8 cellular contexts compared by ENCODE assay signal in the genomic region with DNA sequence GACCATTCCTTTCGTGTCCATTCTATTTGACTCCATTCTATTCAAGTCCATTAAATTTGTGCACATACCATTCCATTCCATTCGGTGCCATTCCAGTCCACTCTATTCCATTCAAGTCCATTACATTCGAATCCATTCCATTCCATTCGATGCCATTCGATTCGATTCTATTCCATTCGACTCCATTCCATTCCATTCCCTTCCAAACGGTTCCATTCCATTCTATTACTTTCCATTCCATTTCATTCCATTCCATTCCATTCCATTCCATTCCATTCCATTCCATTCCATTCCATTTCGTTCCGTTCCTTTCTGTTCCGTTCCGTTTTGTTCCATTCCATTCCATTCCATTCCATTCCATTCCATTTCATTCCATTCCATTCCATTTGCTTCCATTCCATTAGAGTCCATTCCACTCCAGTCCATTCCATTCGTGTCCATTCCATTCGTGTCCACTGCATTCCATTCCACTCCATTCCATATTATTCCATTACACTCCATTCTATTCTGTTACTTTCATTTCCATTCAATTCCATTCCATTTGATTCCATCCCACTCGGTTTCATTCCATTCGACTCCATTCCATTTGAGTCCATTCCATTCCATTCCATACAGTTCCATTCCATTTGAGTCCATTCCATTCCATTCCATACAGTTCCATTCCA.
DNase-seq lines count a peak whose midpoint lies in the region; ATAC-seq lines count a peak whose summit lies in the region.
"Not testable (repeated sequence)": the region's sequence is repeated elsewhere in the genome, so short reads cannot be mapped to it uniquely, and the experiment has no call there.

No MANE protein-coding gene starts in this region.

- peak overlapping the region; percentile 0; the same call in 1 of the 2 replicates for H3K4me3 ChIP-seq in HUES6 (ENCODE audit: low read depth, low read length)
- H3K4me3 ChIP-seq in right cardiac atrium (ENCODE audit: low read length): not testable (repeated sequence)
- H3K4me3 ChIP-seq in mesendoderm (ENCODE audit: low read length): peak overlapping the region; percentile 1
- H3K4me3 ChIP-seq in subcutaneous abdominal adipose tissue (ENCODE audit: low read depth in 1 of 5, low read length in 5 of 5): peak overlapping the region in 4 of 5 donors; percentile 1 to 13 (median 7)

- WGBS in right cardiac atrium: 67% methylated on average over 16 of the region's 16 CpGs
- WGBS in mesendoderm (ENCODE audit: extremely low coverage, insufficient coverage, low lambda C conversion rate): over 99% methylated on average over 11 of the region's 16 CpGs

- H2AK5ac ChIP-seq in mesendoderm (ENCODE audit: low read length): not testable (repeated sequence)

- not testable (repeated sequence) for H4K8ac ChIP-seq in mesendoderm (ENCODE audit: low read depth, low read length)

- H3K4me2 ChIP-seq in mesendoderm (ENCODE audit: low read length): not testable (repeated sequence)

- not testable (repeated sequence) for H3K4me1 ChIP-seq in HUES6 (ENCODE audit: control insufficient read depth, insufficient read depth, low read length); right cardiac atrium (ENCODE audit: control insufficient read depth, insufficient read depth, low read length); mesendoderm (ENCODE audit: control insufficient read depth, low read depth, low read length); subcutaneous abdominal adipose tissue (ENCODE audit: control insufficient read depth in 5 of 5, insufficient read depth in 5 of 5, low read length in 5 of 5)

- not testable (repeated sequence) for H3K79me1 ChIP-seq in mesendoderm (ENCODE audit: low read length)

- peak; percentile 67 for ATAC-seq in GM18868 (IDR thresholded peaks at IDR 0.05; ENCODE audit: unreplicated experiment)
- ATAC-seq in GM21825 (IDR thresholded peaks at IDR 0.05; ENCODE audit: unreplicated experiment): peak; percentile 70
- peak; percentile 33 for ATAC-seq in HG03175 (IDR thresholded peaks at IDR 0.05; ENCODE audit: unreplicated experiment)
- ATAC-seq in right cardiac atrium: peak; percentile 78 to 88

- not testable (repeated sequence) for H3K4ac ChIP-seq in mesendoderm (ENCODE audit: low read depth, low read length)

- peak; percentile 21 for DNase-seq in brain pericyte (ENCODE audit: low read depth, low spot score)
- DNase-seq in right cardiac atrium, mesendoderm: not testable (repeated sequence)

- H3K9me3 ChIP-seq in HUES6 (ENCODE audit: control insufficient read depth, insufficient read depth, low read depth, low read length); right cardiac atrium (ENCODE audit: control insufficient read depth, low read length): not testable (repeated sequence)
- peaks cover 8 to 67% (median 26%) of the 10 kb centered on the region in 5 donors for H3K9me3 ChIP-seq in subcutaneous abdominal adipose tissue (ENCODE audit: control insufficient read depth in 5 of 5, low read length in 5 of 5)

- H3K9ac ChIP-seq in HUES6 (ENCODE audit: low read length); mesendoderm (ENCODE audit: low read length); subcutaneous abdominal adipose tissue (ENCODE audit: low read length in 5 of 5): not testable (repeated sequence)

- H2BK120ac ChIP-seq in mesendoderm (ENCODE audit: low read depth, low read length): not testable (repeated sequence)

- not testable (repeated sequence) for H3K79me2 ChIP-seq in mesendoderm (ENCODE audit: control insufficient read depth, insufficient read depth, low read length)

- intact Hi-C loops in right cardiac atrium (cut with DNase I): not testable (repeated sequence)

- H3K56ac ChIP-seq in mesendoderm (ENCODE audit: low read length): not testable (repeated sequence)

- H3K27me3 ChIP-seq in HUES6 (ENCODE audit: control insufficient read depth, insufficient read depth, low read length); right cardiac atrium (ENCODE audit: control insufficient read depth, insufficient read depth); mesendoderm (ENCODE audit: insufficient read depth, low read length, poor library complexity); subcutaneous abdominal adipose tissue (ENCODE audit: control insufficient read depth in 5 of 5, insufficient read depth in 4 of 5, low read length in 5 of 5): not testable (repeated sequence)

- H3K18ac ChIP-seq in mesendoderm (ENCODE audit: low read length): not testable (repeated sequence)

- not testable (repeated sequence) for H3K27ac ChIP-seq in HUES6 (ENCODE audit: low read depth, low read length); right cardiac atrium (ENCODE audit: low read length); mesendoderm (ENCODE audit: low read depth, low read length); subcutaneous abdominal adipose tissue (ENCODE audit: low read depth, low read length)

- H2BK15ac ChIP-seq in mesendoderm (replicated peaks; ENCODE audit: low read depth): not testable (repeated sequence)

- not testable (repeated sequence) for H2BK5ac ChIP-seq in mesendoderm (ENCODE audit: low read length)

- H4K5ac ChIP-seq in mesendoderm (ENCODE audit: low read length): not testable (repeated sequence)

- not testable (repeated sequence) for H3K23ac ChIP-seq in mesendoderm (ENCODE audit: low read length)

- H3K36me3 ChIP-seq in HUES6 (ENCODE audit: control insufficient read depth, insufficient read depth, low read length); mesendoderm (ENCODE audit: control insufficient read depth, insufficient read depth, low read length); subcutaneous abdominal adipose tissue (ENCODE audit: control insufficient read depth in 5 of 5, insufficient read depth in 5 of 5, low read length in 5 of 5): not testable (repeated sequence)

Comparison
In these comparisons a context has a peak if more than half of its experiments do, and no peak if none do; other contexts are left out.
1. ATAC-seq: peak in every context shown above with its lines; median percentile 83 in right cardiac atrium; 70 in GM21825; 67 in GM18868; 33 in HG03175.